ENCODE assay signal across 34 cellular contexts in the genomic region with DNA sequence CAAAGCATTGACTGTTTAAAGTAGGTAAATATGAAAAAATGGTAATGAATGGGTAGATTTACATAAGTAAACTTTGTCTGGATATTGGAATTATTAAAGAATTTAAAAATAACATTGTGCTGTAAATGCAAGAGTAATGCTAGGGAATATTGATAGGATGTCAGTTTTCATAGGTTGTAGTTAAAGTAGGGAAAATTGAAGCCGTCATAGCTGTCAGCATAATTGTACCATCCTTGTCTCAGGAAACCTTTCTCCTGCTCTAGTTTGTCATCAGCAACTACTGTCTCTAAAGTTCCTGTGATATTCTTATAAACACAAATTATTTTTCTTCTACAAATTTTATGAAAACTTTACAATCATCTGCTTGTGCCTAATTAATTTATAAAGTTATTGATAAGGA. TPM values are rescaled to one million over a fixed set of nuclear protein-coding genes. Genes with fewer than 3 reads are reported as not detected.
A peak's percentile ranks its signal among the peaks of the same experiment; 100 is the strongest.
DNase-seq lines count a peak whose midpoint lies in the region; ATAC-seq, FAIRE-seq and TF ChIP-seq lines count a peak whose summit lies in the region.
"Had no signal": no experiment of that assay in that cellular context is flagged by ENCODE, and none has a peak within 500 bp of the region (broad histone marks: within the 10 kb centered on the region; RNA-seq: fewer than 3 reads in every experiment).

No MANE protein-coding gene starts in this region.

- TF ChIP-seq EP300 in neural cell (conservative IDR thresholded peaks at IDR 0.05; ENCODE audit: poor library complexity, severe bottlenecking), result peak; percentile 94

- TF ChIP-seq RAD21 in neural cell (conservative IDR thresholded peaks at IDR 0.05), result no peak

- no peaks in the 10 kb centered on the region for H3K9me3 ChIP-seq in Karpas-422 (ENCODE audit: low read length)
- no peaks in the 10 kb centered on the region for H3K9me3 ChIP-seq in neural cell (ENCODE audit: low read length)
- H3K9me3 ChIP-seq: BE2C had no signal

- H3K27ac ChIP-seq in Karpas-422 (ENCODE audit: low read length) (no peak overlapping the region), neural cell (ENCODE audit: low read length) (peak overlapping the region; percentile 79)
- H3K27ac ChIP-seq: 22Rv1; A549; BLaER1; BLaER1 treated with 17β-estradiol and CSF1 and Interleukin-3, amounts not matched to agents 10 nM and 100 nM; C4-2B had no signal

- H4K20me1 ChIP-seq in Karpas-422 (ENCODE audit: insufficient read depth, low read depth, low read length) (no peaks in the 10 kb centered on the region), neural cell (ENCODE audit: insufficient read depth) (no peaks in the 10 kb centered on the region)
- H4K20me1 ChIP-seq: BLaER1; BLaER1 treated with 17β-estradiol and CSF1 and Interleukin-3, amounts not matched to agents 10 nM and 100 nM had no signal

- H3K79me2 ChIP-seq in Karpas-422 (ENCODE audit: low read length), result no peaks in the 10 kb centered on the region
- no peaks in the 10 kb centered on the region for H3K79me2 ChIP-seq in neural cell (replicated peaks; ENCODE audit: insufficient read depth, low read length)

- H3K36me3 ChIP-seq in Karpas-422 (ENCODE audit: insufficient read depth, low read length) (no peaks in the 10 kb centered on the region), neural cell (ENCODE audit: insufficient read depth, low read length) (no peaks in the 10 kb centered on the region)
- H3K36me3 ChIP-seq: BE2C; BLaER1; BLaER1 treated with 17β-estradiol and CSF1 and Interleukin-3, amounts not matched to agents 10 nM and 100 nM had no signal

- no peaks in the 10 kb centered on the region for H3K4me1 ChIP-seq in Karpas-422 (ENCODE audit: low read length)
- H3K4me1 ChIP-seq: A549; BLaER1; BLaER1 treated with 17β-estradiol and CSF1 and Interleukin-3, amounts not matched to agents 10 nM and 100 nM had no signal

- no peaks in the 10 kb centered on the region for H3F3A ChIP-seq in neural cell (ENCODE audit: insufficient read depth, low read length, poor library complexity, severe bottlenecking)

- peak; percentile 29 for FAIRE-seq in endometrium (lab: Jason Lieb, UNC)
- FAIRE-seq: A549, D721Med had no signal

- no peak overlapping the region for H3K4me2 ChIP-seq in Karpas-422 (ENCODE audit: low read depth, low read length, poor library complexity, severe bottlenecking)
- H3K4me2 ChIP-seq in neural cell (ENCODE audit: low read length), result peak overlapping the region; percentile 3
- H3K4me2 ChIP-seq: A549; BLaER1; BLaER1 treated with 17β-estradiol and CSF1 and Interleukin-3, amounts not matched to agents 10 nM and 100 nM had no signal

- DNase-seq in Karpas-422 (peak; percentile 16), putamen (ENCODE audit: low spot score) (peak; percentile 17), DMS153 treated with DMSO at 0.1 percent for 48 hours (lab: John Stamatoyannopoulos, UW; ENCODE audit: unreplicated experiment) (no peak)
- DNase-seq: 8988T; ACHN; AML-193; BE2C; C1 segment of cervical spinal cord; Caco-2; Calu3; CD4-positive, alpha-beta memory T cell; CD4-positive, alpha-beta T cell; CD4-positive, CD25-positive, alpha-beta regulatory T cell; CD8-positive, alpha-beta memory T cell; CD8-positive, alpha-beta T cell; COR-L47; DMS 273 treated with DMSO at 0.1 percent for 48 hours; DMS153; DMS53; DMS79; DMS79 treated with DMSO at 0.1 percent for 48 hours; DND-41; EL had no signal

- H3K27me3 ChIP-seq in Karpas-422 (ENCODE audit: low read length) (no peaks in the 10 kb centered on the region), neural cell (ENCODE audit: insufficient read depth, low read depth, low read length) (no peaks in the 10 kb centered on the region)
- H3K27me3 ChIP-seq: BE2C; BLaER1; BLaER1 treated with 17β-estradiol and CSF1 and Interleukin-3, amounts not matched to agents 10 nM and 100 nM had no signal

- no peak for ATAC-seq in HG03045 (IDR thresholded peaks at IDR 0.05; ENCODE audit: unreplicated experiment)
- ATAC-seq in GM18511 (IDR thresholded peaks at IDR 0.05; ENCODE audit: unreplicated experiment), result no peak
- no peak for ATAC-seq in HG03108 (IDR thresholded peaks at IDR 0.05; ENCODE audit: unreplicated experiment)
- ATAC-seq: A549; CD8-positive, alpha-beta T cell had no signal

- H2AFZ ChIP-seq in Karpas-422 (ENCODE audit: low read length) (no peak overlapping the region), neural cell (ENCODE audit: low read depth, low read length) (no peak overlapping the region)

- H3K9ac ChIP-seq in Karpas-422 (ENCODE audit: low read length) (no peak overlapping the region), neural cell (ENCODE audit: low read length) (no peak overlapping the region)
- H3K9ac ChIP-seq: BLaER1; BLaER1 treated with 17β-estradiol and CSF1 and Interleukin-3, amounts not matched to agents 10 nM and 100 nM had no signal

- H3K9me2 ChIP-seq in Karpas-422 (replicated peaks; ENCODE audit: insufficient read depth, low read length) (no peaks in the 10 kb centered on the region), neural cell (ENCODE audit: insufficient read depth, low read length) (no peaks in the 10 kb centered on the region)

- TF ChIP-seq CTCF in neural cell (IDR thresholded peaks at IDR 0.05; ENCODE audit: poor library complexity, severe bottlenecking), result no peak

- H3K4me3 ChIP-seq in Karpas-422 (ENCODE audit: low read length), result no peak overlapping the region
- H3K4me3 ChIP-seq in neural cell (ENCODE audit: low read length), result peak overlapping the region; percentile 45
- H3K4me3 ChIP-seq: A549; BLaER1; BLaER1 treated with 17β-estradiol and CSF1 and Interleukin-3, amounts not matched to agents 10 nM and 100 nM had no signal

TF ChIP-seq in neural cell, 6 proteins besides CTCF, POLR2A, EP300 and RAD21:
- peak; percentile 79 for TF ChIP-seq POLR2AphosphoS5 (IDR thresholded peaks at IDR 0.05)
- no peak for TF ChIP-seq EZH2 (IDR thresholded peaks at IDR 0.05; ENCODE audit: borderline replicate concordance, insufficient read depth, low read length, poor library complexity, severe bottlenecking)
- TF ChIP-seq, protein P1, sequence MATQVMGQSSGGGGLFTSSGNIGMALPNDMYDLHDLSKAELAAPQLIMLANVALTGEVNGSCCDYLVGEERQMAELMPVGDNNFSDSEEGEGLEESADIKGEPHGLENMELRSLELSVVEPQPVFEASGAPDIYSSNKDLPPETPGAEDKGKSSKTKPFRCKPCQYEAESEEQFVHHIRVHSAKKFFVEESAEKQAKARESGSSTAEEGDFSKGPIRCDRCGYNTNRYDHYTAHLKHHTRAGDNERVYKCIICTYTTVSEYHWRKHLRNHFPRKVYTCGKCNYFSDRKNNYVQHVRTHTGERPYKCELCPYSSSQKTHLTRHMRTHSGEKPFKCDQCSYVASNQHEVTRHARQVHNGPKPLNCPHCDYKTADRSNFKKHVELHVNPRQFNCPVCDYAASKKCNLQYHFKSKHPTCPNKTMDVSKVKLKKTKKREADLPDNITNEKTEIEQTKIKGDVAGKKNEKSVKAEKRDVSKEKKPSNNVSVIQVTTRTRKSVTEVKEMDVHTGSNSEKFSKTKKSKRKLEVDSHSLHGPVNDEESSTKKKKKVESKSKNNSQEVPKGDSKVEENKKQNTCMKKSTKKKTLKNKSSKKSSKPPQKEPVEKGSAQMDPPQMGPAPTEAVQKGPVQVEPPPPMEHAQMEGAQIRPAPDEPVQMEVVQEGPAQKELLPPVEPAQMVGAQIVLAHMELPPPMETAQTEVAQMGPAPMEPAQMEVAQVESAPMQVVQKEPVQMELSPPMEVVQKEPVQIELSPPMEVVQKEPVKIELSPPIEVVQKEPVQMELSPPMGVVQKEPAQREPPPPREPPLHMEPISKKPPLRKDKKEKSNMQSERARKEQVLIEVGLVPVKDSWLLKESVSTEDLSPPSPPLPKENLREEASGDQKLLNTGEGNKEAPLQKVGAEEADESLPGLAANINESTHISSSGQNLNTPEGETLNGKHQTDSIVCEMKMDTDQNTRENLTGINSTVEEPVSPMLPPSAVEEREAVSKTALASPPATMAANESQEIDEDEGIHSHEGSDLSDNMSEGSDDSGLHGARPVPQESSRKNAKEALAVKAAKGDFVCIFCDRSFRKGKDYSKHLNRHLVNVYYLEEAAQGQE (IDR thresholded peaks at IDR 0.05; ENCODE audit: borderline replicate concordance), result peak; percentile 98
- TF ChIP-seq SMC3 (conservative IDR thresholded peaks at IDR 0.05; ENCODE audit: poor library complexity), result no peak
- TF ChIP-seq TAF1 (IDR thresholded peaks at IDR 0.05; ENCODE audit: low read depth), result no peak
TF ChIP-seq in neural cell: peak in this region for 2.

RNA-seq across cellular contexts. Expression of a gene that starts 10.1 kb away (rescaled TPM):
- 38.2 and 67.8 TPM in 2 replicates for total RNA-seq in Karpas-422 (2014; rRNA removed; shearing (Covaris generic); ENCODE audit: low replicate concordance)
- 75.4 and 76.9 TPM in 2 replicates for polyA plus RNA-seq in neural cell
- polyA minus RNA-seq in neural cell, result 102 and 115 TPM in 2 replicates
